8 cellular contexts compared by ENCODE assay signal in the genomic region with DNA sequence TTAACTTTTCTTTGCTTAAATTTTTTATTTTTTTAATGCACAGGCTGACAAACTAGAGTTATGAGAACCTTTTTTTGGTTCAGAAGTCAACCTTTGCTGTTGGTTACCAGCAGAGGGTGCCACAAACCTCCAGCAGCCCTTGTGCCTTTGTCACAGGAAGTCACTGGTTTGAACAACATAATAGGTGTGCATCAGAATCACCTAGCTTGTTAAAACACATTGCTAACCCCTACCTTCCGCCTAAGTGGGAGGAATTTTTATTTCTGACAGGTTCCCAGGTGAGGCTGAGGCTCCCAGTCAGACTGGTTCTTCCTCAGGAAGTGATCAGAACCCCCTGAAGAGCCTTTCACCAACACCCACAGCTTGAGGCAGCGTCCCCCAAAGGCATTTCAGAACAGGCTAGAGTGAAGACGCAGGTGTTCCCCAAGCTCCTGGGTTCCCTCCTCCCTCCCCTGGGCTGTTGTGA.
DNase-seq lines count a peak whose midpoint lies in the region; ATAC-seq lines count a peak whose summit lies in the region.

No MANE protein-coding gene starts in this region.

- DNase-seq in EL, result peak; percentile 61
- peak; percentile 66 for DNase-seq in RKO (ENCODE audit: low spot score)
- peak; percentile 86 for DNase-seq in activated effector memory CD4-positive, alpha-beta T cell treated with anti-CD3 and anti-CD28 coated beads, Interleukin-2, amount 50 U/mL, for 16 hours
- peak; percentile 40 for DNase-seq in globus pallidus (ENCODE audit: low spot score)
- peak; percentile 56 for DNase-seq in pons (ENCODE audit: low spot score)
- DNase-seq in NCI-H128 (lab: John Stamatoyannopoulos, UW; ENCODE audit: unreplicated experiment), result no peak

- ATAC-seq in HG03039 (IDR thresholded peaks at IDR 0.05; ENCODE audit: unreplicated experiment) (peak; percentile 49), GM19397 (IDR thresholded peaks at IDR 0.05; ENCODE audit: unreplicated experiment) (no peak)
